In genomic region chr7:92135100-92135429, GRCh38 we compare ENCODE assay signal across 7 cellular contexts.
DNase-seq lines count a peak whose midpoint lies in the region; ATAC-seq and TF ChIP-seq lines count a peak whose summit lies in the region.

No MANE protein-coding gene starts in this region.

- H3K4me3 ChIP-seq in fibroblast of mammary gland (ENCODE audit: control insufficient read depth, low read depth, low read length), result peak overlapping the region; percentile 94
- H3K4me3 ChIP-seq in neutrophil (ENCODE audit: low read depth in 1 of 2, low read length in 1 of 2), result peak overlapping the region; percentile 73 to 91

- DNase-seq in EH (ENCODE audit: low read depth) (peak; percentile 28), HuH-7.5 (ENCODE audit: low spot score) (peak; percentile 52), fibroblast of mammary gland (ENCODE audit: low read depth) (peak; percentile 46), pons (ENCODE audit: low spot score) (no peak)

- H3K27ac ChIP-seq in VCaP, result peak overlapping the region; percentile 97
- peak overlapping the region; percentile 83 for H3K27ac ChIP-seq in neutrophil

- H3K4me1 ChIP-seq in neutrophil (ENCODE audit: control insufficient read depth in 1 of 2, insufficient read depth in 1 of 2, low read depth in 1 of 2, low read length in 1 of 2), result peaks cover 16 to 18% of the 10 kb centered on the region in 2 experiments

- TF ChIP-seq CTCF in VCaP (conservative IDR thresholded peaks at IDR 0.05), result no peak
- no peak for TF ChIP-seq CTCF in fibroblast of mammary gland (conservative IDR thresholded peaks at IDR 0.05; ENCODE audit: control insufficient read depth, insufficient read depth, low read depth, low read length)
- TF ChIP-seq CTCF in neutrophil (IDR thresholded peaks at IDR 0.05), result no peak

- no peaks in the 10 kb centered on the region for H3K36me3 ChIP-seq in neutrophil

- no peaks in the 10 kb centered on the region for H3K9me3 ChIP-seq in neutrophil

- no peak for ATAC-seq in HG02588 (IDR thresholded peaks at IDR 0.05; ENCODE audit: unreplicated experiment)

- no peaks in the 10 kb centered on the region for H3K27me3 ChIP-seq in neutrophil
